In genomic region chr3:124688580-124689454, GRCh38 we compare ENCODE assay signal across 8 cellular contexts. TPM values are rescaled to one million over a fixed set of nuclear protein-coding genes. Genes with fewer than 3 reads are reported as not detected.
DNase-seq lines count a peak whose midpoint lies in the region; ATAC-seq and TF ChIP-seq lines count a peak whose summit lies in the region.

No MANE protein-coding gene starts in this region.

- peaks cover 4% of the 10 kb centered on the region for H3K4me1 Mint-ChIP-seq in CD14-positive monocyte
- H3K4me1 Mint-ChIP-seq in GM23338 = peaks cover 3% of the 10 kb centered on the region; the same call in 2 of the 3 replicates

- no peaks in the 10 kb centered on the region for H3K79me2 ChIP-seq in GM23338 (replicated peaks; ENCODE audit: insufficient read depth)

- peak; percentile 54 for DNase-seq in CD14-positive monocyte (ENCODE audit: low spot score)
- peak; percentile 91 for DNase-seq in GM23338 (ENCODE audit: low spot score)
- peak; percentile 88 for DNase-seq in NCI-H2196 (lab: John Stamatoyannopoulos, UW; ENCODE audit: unreplicated experiment)
- DNase-seq in activated CD4-positive, CD25-positive, alpha-beta regulatory T cell treated with anti-CD3 and anti-CD28 coated beads, Interleukin-2, amount 50 U/mL, for 16 hours (ENCODE audit: low read depth, low spot score) = peak; percentile 40
- DNase-seq in caudate nucleus (lab: John Stamatoyannopoulos, UW) = peak in 41 of 61 donors; percentile 2 to 67 (median 23)
- DNase-seq in kidney glomerular epithelial cell (lab: John Stamatoyannopoulos, UW) = peak; percentile 69
- DNase-seq in stimulated activated CD4-positive, alpha-beta T cell treated with anti-CD3 and anti-CD28 coated beads, Interleukin-2, amount 100 ng/mL, for 4 hours (ENCODE audit: low read depth) = peak; percentile 58

- H3K27me3 ChIP-seq in GM23338 (ENCODE audit: insufficient read depth) = no peaks in the 10 kb centered on the region

- no peaks in the 10 kb centered on the region for H3F3A ChIP-seq in GM23338 (replicated peaks; ENCODE audit: low read depth)

- intact Hi-C loops in CD14-positive monocyte (cut with micrococcal nuclease) = loop anchor here (1.0 to 5.0 kb wide), 2 partner anchors 122 to 124 kb away; no protein-coding TSS in a partner anchor

- no peak overlapping the region for H3K27ac Mint-ChIP-seq in CD14-positive monocyte
- H3K27ac Mint-ChIP-seq in GM23338 = no peak overlapping the region

- peak; percentile 92 for ATAC-seq in GM23338
- ATAC-seq in HG03354 (IDR thresholded peaks at IDR 0.05; ENCODE audit: poor library complexity, severe bottlenecking, unreplicated experiment) = no peak

- H3K9me2 ChIP-seq in GM23338 (ENCODE audit: insufficient read depth) = no peaks in the 10 kb centered on the region

- TF ChIP-seq CTCF in CD14-positive monocyte (IDR thresholded peaks at IDR 0.05) = peak; percentile 87
- TF ChIP-seq CTCF in GM23338 (conservative IDR thresholded peaks at IDR 0.05; ENCODE audit: low read depth in 2 of 2) = peak; percentile 86 to 95

- no peak overlapping the region for H3K4me2 ChIP-seq in GM23338

- H2AFZ ChIP-seq in GM23338 = peak overlapping the region; percentile 72; the same call in 1 of the 2 replicates

- H3K36me3 ChIP-seq in GM23338 (ENCODE audit: insufficient read depth) = no peaks in the 10 kb centered on the region

- H3K27me3 Mint-ChIP-seq in CD14-positive monocyte (ENCODE audit: low read depth in 3 of 3) = peaks cover 1 to 6% (median 3%) of the 10 kb centered on the region in 3 donors
- peaks cover 5% of the 10 kb centered on the region for H3K27me3 Mint-ChIP-seq in GM23338 (ENCODE audit: insufficient read depth, low read depth, poor library complexity)

- no peaks in the 10 kb centered on the region for H3K4me1 ChIP-seq in GM23338 (ENCODE audit: insufficient read depth)

- no peaks in the 10 kb centered on the region for H3K9me3 Mint-ChIP-seq in CD14-positive monocyte
- H3K9me3 Mint-ChIP-seq in GM23338 = no peaks in the 10 kb centered on the region

- no peaks in the 10 kb centered on the region for H4K20me1 ChIP-seq in GM23338 (replicated peaks; ENCODE audit: insufficient read depth)

- H3K4me3 ChIP-seq in GM23338 = no peak overlapping the region

- H3K36me3 Mint-ChIP-seq in CD14-positive monocyte = no peaks in the 10 kb centered on the region
- H3K36me3 Mint-ChIP-seq in GM23338 (ENCODE audit: low read depth) = no peaks in the 10 kb centered on the region

- H3K4me3 Mint-ChIP-seq in CD14-positive monocyte (peak overlapping the region in 1 of 2 donors; percentile 36), GM23338 (no peak overlapping the region)

- H3K27ac ChIP-seq in GM23338 (ENCODE audit: low read depth) (no peak overlapping the region), caudate nucleus (ENCODE audit: low read depth, low read length) (no peak overlapping the region)

TF ChIP-seq in GM23338, 12 proteins besides CTCF, POLR2A, EP300 and RAD21 (continues in another document):
- TF ChIP-seq ZNF331 (CRISPR knock-in tag; IDR thresholded peaks at IDR 0.05; ENCODE audit: low read depth) (no peak), POLR2AphosphoS5 (IDR thresholded peaks at IDR 0.05; ENCODE audit: low read depth) (no peak), CREB1 (CRISPR knock-in tag; IDR thresholded peaks at IDR 0.05; ENCODE audit: low read depth) (no peak), NANOG (IDR thresholded peaks at IDR 0.05; ENCODE audit: borderline replicate concordance) (no peak), EZH2 (IDR thresholded peaks at IDR 0.05; ENCODE audit: low read depth, unreplicated experiment) (no peak), JUNB (IDR thresholded peaks at IDR 0.05; ENCODE audit: unreplicated experiment) (no peak), ZNF114 (CRISPR knock-in tag; IDR thresholded peaks at IDR 0.05) (no peak)
- TF ChIP-seq, protein P1, sequence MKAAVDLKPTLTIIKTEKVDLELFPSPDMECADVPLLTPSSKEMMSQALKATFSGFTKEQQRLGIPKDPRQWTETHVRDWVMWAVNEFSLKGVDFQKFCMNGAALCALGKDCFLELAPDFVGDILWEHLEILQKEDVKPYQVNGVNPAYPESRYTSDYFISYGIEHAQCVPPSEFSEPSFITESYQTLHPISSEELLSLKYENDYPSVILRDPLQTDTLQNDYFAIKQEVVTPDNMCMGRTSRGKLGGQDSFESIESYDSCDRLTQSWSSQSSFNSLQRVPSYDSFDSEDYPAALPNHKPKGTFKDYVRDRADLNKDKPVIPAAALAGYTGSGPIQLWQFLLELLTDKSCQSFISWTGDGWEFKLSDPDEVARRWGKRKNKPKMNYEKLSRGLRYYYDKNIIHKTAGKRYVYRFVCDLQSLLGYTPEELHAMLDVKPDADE (IDR thresholded peaks at IDR 0.05) = no peak
- TF ChIP-seq, protein P2, sequence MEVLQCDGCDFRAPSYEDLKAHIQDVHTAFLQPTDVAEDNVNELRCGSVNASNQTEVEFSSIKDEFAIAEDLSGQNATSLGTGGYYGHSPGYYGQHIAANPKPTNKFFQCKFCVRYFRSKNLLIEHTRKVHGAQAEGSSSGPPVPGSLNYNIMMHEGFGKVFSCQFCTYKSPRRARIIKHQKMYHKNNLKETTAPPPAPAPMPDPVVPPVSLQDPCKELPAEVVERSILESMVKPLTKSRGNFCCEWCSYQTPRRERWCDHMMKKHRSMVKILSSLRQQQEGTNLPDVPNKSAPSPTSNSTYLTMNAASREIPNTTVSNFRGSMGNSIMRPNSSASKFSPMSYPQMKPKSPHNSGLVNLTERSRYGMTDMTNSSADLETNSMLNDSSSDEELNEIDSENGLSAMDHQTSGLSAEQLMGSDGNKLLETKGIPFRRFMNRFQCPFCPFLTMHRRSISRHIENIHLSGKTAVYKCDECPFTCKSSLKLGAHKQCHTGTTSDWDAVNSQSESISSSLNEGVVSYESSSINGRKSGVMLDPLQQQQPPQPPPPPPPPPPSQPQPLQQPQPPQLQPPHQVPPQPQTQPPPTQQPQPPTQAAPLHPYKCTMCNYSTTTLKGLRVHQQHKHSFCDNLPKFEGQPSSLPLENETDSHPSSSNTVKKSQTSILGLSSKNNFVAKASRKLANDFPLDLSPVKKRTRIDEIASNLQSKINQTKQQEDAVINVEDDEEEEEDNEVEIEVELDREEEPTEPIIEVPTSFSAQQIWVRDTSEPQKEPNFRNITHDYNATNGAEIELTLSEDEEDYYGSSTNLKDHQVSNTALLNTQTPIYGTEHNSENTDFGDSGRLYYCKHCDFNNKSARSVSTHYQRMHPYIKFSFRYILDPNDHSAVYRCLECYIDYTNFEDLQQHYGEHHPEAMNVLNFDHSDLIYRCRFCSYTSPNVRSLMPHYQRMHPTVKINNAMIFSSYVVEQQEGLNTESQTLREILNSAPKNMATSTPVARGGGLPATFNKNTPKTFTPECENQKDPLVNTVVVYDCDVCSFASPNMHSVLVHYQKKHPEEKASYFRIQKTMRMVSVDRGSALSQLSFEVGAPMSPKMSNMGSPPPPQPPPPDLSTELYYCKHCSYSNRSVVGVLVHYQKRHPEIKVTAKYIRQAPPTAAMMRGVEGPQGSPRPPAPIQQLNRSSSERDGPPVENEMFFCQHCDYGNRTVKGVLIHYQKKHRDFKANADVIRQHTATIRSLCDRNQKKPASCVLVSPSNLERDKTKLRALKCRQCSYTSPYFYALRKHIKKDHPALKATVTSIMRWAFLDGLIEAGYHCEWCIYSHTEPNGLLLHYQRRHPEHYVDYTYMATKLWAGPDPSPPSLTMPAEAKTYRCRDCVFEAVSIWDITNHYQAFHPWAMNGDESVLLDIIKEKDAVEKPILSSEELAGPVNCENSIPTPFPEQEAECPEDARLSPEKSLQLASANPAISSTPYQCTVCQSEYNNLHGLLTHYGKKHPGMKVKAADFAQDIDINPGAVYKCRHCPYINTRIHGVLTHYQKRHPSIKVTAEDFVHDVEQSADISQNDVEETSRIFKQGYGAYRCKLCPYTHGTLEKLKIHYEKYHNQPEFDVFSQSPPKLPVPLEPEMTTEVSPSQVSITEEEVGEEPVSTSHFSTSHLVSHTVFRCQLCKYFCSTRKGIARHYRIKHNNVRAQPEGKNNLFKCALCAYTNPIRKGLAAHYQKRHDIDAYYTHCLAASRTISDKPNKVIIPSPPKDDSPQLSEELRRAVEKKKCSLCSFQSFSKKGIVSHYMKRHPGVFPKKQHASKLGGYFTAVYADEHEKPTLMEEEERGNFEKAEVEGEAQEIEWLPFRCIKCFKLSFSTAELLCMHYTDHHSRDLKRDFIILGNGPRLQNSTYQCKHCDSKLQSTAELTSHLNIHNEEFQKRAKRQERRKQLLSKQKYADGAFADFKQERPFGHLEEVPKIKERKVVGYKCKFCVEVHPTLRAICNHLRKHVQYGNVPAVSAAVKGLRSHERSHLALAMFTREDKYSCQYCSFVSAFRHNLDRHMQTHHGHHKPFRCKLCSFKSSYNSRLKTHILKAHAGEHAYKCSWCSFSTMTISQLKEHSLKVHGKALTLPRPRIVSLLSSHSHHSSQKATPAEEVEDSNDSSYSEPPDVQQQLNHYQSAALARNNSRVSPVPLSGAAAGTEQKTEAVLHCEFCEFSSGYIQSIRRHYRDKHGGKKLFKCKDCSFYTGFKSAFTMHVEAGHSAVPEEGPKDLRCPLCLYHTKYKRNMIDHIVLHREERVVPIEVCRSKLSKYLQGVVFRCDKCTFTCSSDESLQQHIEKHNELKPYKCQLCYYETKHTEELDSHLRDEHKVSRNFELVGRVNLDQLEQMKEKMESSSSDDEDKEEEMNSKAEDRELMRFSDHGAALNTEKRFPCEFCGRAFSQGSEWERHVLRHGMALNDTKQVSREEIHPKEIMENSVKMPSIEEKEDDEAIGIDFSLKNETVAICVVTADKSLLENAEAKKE (CRISPR knock-in tag; IDR thresholded peaks at IDR 0.05) = no peak

RNA-seq across cellular contexts. Expression of gene UMPS, which starts 41.4 kb away (rescaled TPM):
- polyA plus RNA-seq in CD14-positive monocyte (10 to 100 TPM in 1 of 2 donors, 1 to 10 TPM in 1; 9.1 to 13.5 TPM), GM23338 (2016; fragmentation: Nextera tagmentation; extraction: Ambion mirVana) (40.2 and 44.1 TPM in 2 replicates)
- 48.8 and 50.9 TPM in 2 replicates for total RNA-seq in GM23338 (2014; rRNA removed; shearing (Covaris generic))

Comparison
In these comparisons a context has a peak if more than half of its experiments do, and no peak if none do; other contexts are left out.
1. DNase-seq: peak in every context shown above with its lines; median percentile 91 in GM23338; 88 in NCI-H2196; 69 in kidney glomerular epithelial cell; 58 in stimulated activated CD4-positive, alpha-beta T cell treated with anti-CD3 and anti-CD28 coated beads, Interleukin-2, amount 100 ng/mL, for 4 hours; 54 in CD14-positive monocyte; 40 in activated CD4-positive, CD25-positive, alpha-beta regulatory T cell treated with anti-CD3 and anti-CD28 coated beads, Interleukin-2, amount 50 U/mL, for 16 hours; 23 in caudate nucleus.